ENCODE assay signal across 20 cellular contexts in genomic region chr12:127133675-127134335, GRCh38.
A peak's percentile ranks its signal among the peaks of the same experiment; 100 is the strongest.
DNase-seq lines count a peak whose midpoint lies in the region; ATAC-seq and TF ChIP-seq lines count a peak whose summit lies in the region.
"Had no signal": no experiment of that assay in that cellular context is flagged by ENCODE, and none has a peak within 500 bp of the region (broad histone marks: within the 10 kb centered on the region; RNA-seq: fewer than 3 reads in every experiment).

No MANE protein-coding gene starts in this region.

- H3K36me3 ChIP-seq in NT2/D1 (ENCODE audit: insufficient read depth, insufficient read length, low read length): no peaks in the 10 kb centered on the region
- H3K36me3 ChIP-seq: uterus had no signal

- DNase-seq in G401 (ENCODE audit: low spot score) (peak; percentile 43), NT2/D1 (ENCODE audit: low read depth, low spot score) (no peak), choroid plexus epithelial cell (ENCODE audit: low read depth) (peak; percentile 8), left ventricle myocardium superior (no peak), NK-92 (lab: John Stamatoyannopoulos, UW; ENCODE audit: unreplicated experiment) (no peak)
- DNase-seq: activated CD4-positive, CD25-positive, alpha-beta regulatory T cell treated with anti-CD3 and anti-CD28 coated beads, Interleukin-2, amount 50 U/mL, for 72 hours; activated gamma-delta T cell; GF-D8; natural killer cell; NCI-H2081; NCI-H226; NCI-H82; stimulated activated CD4-positive, alpha-beta T cell treated with anti-CD3 and anti-CD28 coated beads, Interleukin-4, amount 100 ng/mL, for 1 hour; stimulated activated naive B cell treated with anti-CD40 and anti-IgM and Interleukin-4, amounts not matched to agents 10 μg/mL and 1 μg/mL and 100 μg/mL, for 72 hours; T-cell; uterus had no signal

- H3K4me1 ChIP-seq in NT2/D1 (ENCODE audit: insufficient read depth, insufficient read length): no peaks in the 10 kb centered on the region
- H3K4me1 ChIP-seq: uterus had no signal

- intact Hi-C loops in left ventricle myocardium superior (cut with micrococcal nuclease): no loop called here

- no peaks in the 10 kb centered on the region for H3K9me3 ChIP-seq in NT2/D1 (ENCODE audit: insufficient read depth, low read length)
- H3K9me3 ChIP-seq: uterus had no signal

- in situ Hi-C loops in G401 (cut with HindIII; ENCODE audit: low sequenced_read_pairs): no loop called here

- H3K9ac ChIP-seq in NT2/D1 (ENCODE audit: insufficient read length, low read depth): peak overlapping the region; percentile 17

- no peak overlapping the region for H3K4me3 ChIP-seq in NT2/D1 (ENCODE audit: insufficient read length, low read depth)
- H3K4me3 ChIP-seq in choroid plexus epithelial cell (ENCODE audit: low read depth, low read length): no peak overlapping the region
- H3K4me3 ChIP-seq: uterus had no signal

- no peaks in the 10 kb centered on the region for H3K27me3 ChIP-seq in NT2/D1 (ENCODE audit: insufficient read depth, insufficient read length)

- peak; percentile 5 for TF ChIP-seq CTCF in choroid plexus epithelial cell (conservative IDR thresholded peaks at IDR 0.05; ENCODE audit: low read depth, low read length)

- peak; percentile 88 for ATAC-seq in left ventricle myocardium superior
- no peak for ATAC-seq in HG02973 (IDR thresholded peaks at IDR 0.05; ENCODE audit: unreplicated experiment)
- no peak for ATAC-seq in HG03457 (IDR thresholded peaks at IDR 0.05; ENCODE audit: unreplicated experiment)
- no peak for ATAC-seq in GM18511 (IDR thresholded peaks at IDR 0.05; ENCODE audit: unreplicated experiment)
- ATAC-seq: left lobe of liver; natural killer cell; stimulated activated naive B cell treated with anti-CD40 and anti-IgM and Interleukin-4, amounts not matched to agents 10 μg/mL and 1 μg/mL and 100 μg/mL, for 72 hours; T-cell had no signal

Comparison
In these comparisons a context has a peak if more than half of its experiments do, and no peak if none do; other contexts are left out.
1. DNase-seq: peak in G401 (single experiment) and choroid plexus epithelial cell (single experiment); none in NT2/D1 (single experiment), left ventricle myocardium superior (single experiment) and NK-92 (single experiment).